17 cellular contexts compared by ENCODE assay signal in the genomic region with DNA sequence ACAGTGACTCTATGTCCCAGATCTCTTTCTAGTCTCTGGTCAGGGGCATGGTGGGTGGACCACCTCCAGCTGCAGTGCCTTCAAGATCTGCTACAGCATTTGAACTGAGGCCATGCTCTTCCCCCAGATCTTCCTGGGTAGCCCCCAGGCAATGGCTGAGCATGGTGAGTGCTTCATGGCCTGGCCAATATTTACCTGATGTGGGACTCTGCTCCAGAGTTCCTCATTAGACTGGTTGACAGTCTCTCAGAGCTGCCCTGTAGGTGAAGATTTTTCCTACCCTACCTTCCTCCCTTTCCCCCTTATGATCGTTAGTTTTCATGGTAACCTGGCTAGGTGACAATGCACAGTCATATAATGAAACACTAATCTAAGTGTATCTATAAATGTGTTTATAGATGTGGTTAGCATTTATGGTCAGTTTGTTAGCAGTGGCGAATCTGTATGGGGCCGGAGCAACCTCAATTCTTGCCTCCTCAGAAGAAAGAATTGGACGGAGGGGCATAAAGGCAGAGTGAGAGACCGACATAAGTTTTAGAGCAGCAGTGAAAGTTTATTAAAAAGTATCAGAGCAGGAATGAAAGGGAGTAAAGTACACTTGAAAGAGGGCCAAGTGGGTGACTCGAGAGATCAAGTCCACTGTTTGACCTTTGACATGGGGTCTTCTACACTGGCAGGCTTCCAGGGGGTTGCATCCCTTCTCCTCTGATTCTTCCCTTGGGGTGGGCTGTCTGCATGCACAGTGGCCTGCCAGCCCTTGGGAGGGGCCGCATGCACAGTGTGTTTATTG.
"Had no signal": no experiment of that assay in that cellular context is flagged by ENCODE, and none has a peak within 500 bp of the region (broad histone marks: within the 10 kb centered on the region; RNA-seq: fewer than 3 reads in every experiment).

No MANE protein-coding gene starts in this region.

- H3K4me3 ChIP-seq: cardiac muscle cell, esophagus squamous epithelium, lower lobe of right lung, sigmoid colon had no signal

- H3K9me3 ChIP-seq: esophagus squamous epithelium, lower lobe of right lung, neutrophil, sigmoid colon had no signal

- H3K27ac ChIP-seq: cardiac muscle cell, esophagus squamous epithelium, lower lobe of right lung, neutrophil, parathyroid adenoma, sigmoid colon had no signal

- H3K9ac ChIP-seq: parathyroid adenoma had no signal

- H3K36me3 ChIP-seq: cardiac muscle cell, esophagus squamous epithelium, lower lobe of right lung, neutrophil, sigmoid colon had no signal

- ATAC-seq: effector memory CD8-positive, alpha-beta T cell; lower lobe of right lung; natural killer cell treated with Interleukin-12 subunit alpha and Interleukin-12 subunit beta and Interleukin-15 and Interleukin-18, amount 100 ng/mL, for 72 hours; WTC11 had no signal

- H3K27me3 ChIP-seq: cardiac muscle cell, esophagus squamous epithelium, neutrophil, sigmoid colon had no signal

- DNase-seq: activated CD4-positive, alpha-beta memory T cell treated with anti-CD3 and anti-CD28 coated beads for 36 hours; activated CD4-positive, alpha-beta T cell treated with anti-CD3 and anti-CD28 coated beads for 4 hours; activated naive CD8-positive, alpha-beta T cell treated with anti-CD3 and anti-CD28 coated beads for 36 hours; activated T-cell treated with anti-CD3 and anti-CD28 coated beads for 4 hours; amygdala; effector memory CD8-positive, alpha-beta T cell; esophagus squamous epithelium; lower lobe of right lung; sigmoid colon; stimulated activated CD8-positive, alpha-beta memory T cell treated with anti-CD3 and anti-CD28 coated beads, Interleukin-4, amount 100 ng/mL, for 48 hours; stimulated activated naive CD8-positive, alpha-beta T cell treated with anti-CD3 and anti-CD28 coated beads, Interleukin-15, Interleukin-2, amounts not matched to agents 100 U/mL and 50 U/mL, for 24 hours; SW 1271 had no signal

- H3K4me1 ChIP-seq: esophagus squamous epithelium, lower lobe of right lung, sigmoid colon had no signal

- H2AFZ ChIP-seq: parathyroid adenoma had no signal

- H3K79me2 ChIP-seq: parathyroid adenoma had no signal
